In genomic region chr12:86713121-86713520, GRCh38 we compare ENCODE assay signal across 15 cellular contexts.
A peak's percentile ranks its signal among the peaks of the same experiment; 100 is the strongest.
DNase-seq lines count a peak whose midpoint lies in the region; ATAC-seq, FAIRE-seq and TF ChIP-seq lines count a peak whose summit lies in the region.
"Had no signal": no experiment of that assay in that cellular context is flagged by ENCODE, and none has a peak within 500 bp of the region (broad histone marks: within the 10 kb centered on the region; RNA-seq: fewer than 3 reads in every experiment).

No MANE protein-coding gene starts in this region.

- BruUV-seq in Calu3 (replicated peaks; lab: Mats Ljungman, UMichigan) = no TSS peak
- no TSS peak for BruUV-seq in PC-3 (replicated peaks; lab: Mats Ljungman, UMichigan)

- FAIRE-seq in colon (lab: Jason Lieb, UNC) = peak; percentile 10

- no peaks in the 10 kb centered on the region for H3K27me3 Mint-ChIP-seq in Calu3 (ENCODE audit: unreplicated experiment)
- H3K27me3 Mint-ChIP-seq: B cell; CD4-positive, alpha-beta T cell had no signal

- H3K9me3 ChIP-seq in PC-3 (ENCODE audit: low read length) (no peaks in the 10 kb centered on the region), mesodermal cell (ENCODE audit: control insufficient read depth, low read length) (no peaks in the 10 kb centered on the region)
- H3K9me3 ChIP-seq: Peyer's patch had no signal

- no peaks in the 10 kb centered on the region for H4K20me1 ChIP-seq in PC-3 (ENCODE audit: low read length)

- H3K36me3 ChIP-seq in PC-3 (ENCODE audit: low read depth, low read length) (0 out of 2 replicates have a peak, but pooled peaks cover 2% of the 10 kb centered on the region), mesodermal cell (ENCODE audit: control insufficient read depth, insufficient read depth, low read length) (no peaks in the 10 kb centered on the region)
- H3K36me3 ChIP-seq: Peyer's patch had no signal

- H3K4me3 Mint-ChIP-seq in Calu3 (ENCODE audit: low read depth, unreplicated experiment) = peak overlapping the region; percentile 53
- H3K4me3 Mint-ChIP-seq: B cell; CD4-positive, alpha-beta T cell; H9 had no signal

- no peak overlapping the region for H3K9ac ChIP-seq in PC-3 (ENCODE audit: low read length)

- H3K9me2 ChIP-seq in PC-3 (replicated peaks; ENCODE audit: low read length) = no peaks in the 10 kb centered on the region

- H3K27ac ChIP-seq in PC-3 (ENCODE audit: low read length) (peak overlapping the region; percentile 73), mesodermal cell (ENCODE audit: low read depth, low read length, severe bottlenecking) (peak overlapping the region; percentile 87)
- H3K27ac ChIP-seq: Peyer's patch had no signal

- H3K4me2 ChIP-seq in PC-3 (ENCODE audit: low read length) = peak overlapping the region; percentile 70

- H3K79me2 ChIP-seq in PC-3 (ENCODE audit: low read length) = no peaks in the 10 kb centered on the region

- peaks cover 5% of the 10 kb centered on the region for H3K9me3 Mint-ChIP-seq in Calu3 (ENCODE audit: low read depth, unreplicated experiment)

- no peak for ATAC-seq in PC-3

- H3K27me3 ChIP-seq in PC-3 (ENCODE audit: low read length) = no peaks in the 10 kb centered on the region
- H3K27me3 ChIP-seq: Peyer's patch had no signal

- DNase-seq in Calu3 (no peak), PC-3 (peak; percentile 2), KBM-7 (no peak), glomerular visceral epithelial cell (ENCODE audit: extremely low spot score) (no peak), SKM-1 treated with dmso at 0.1 percent for 144 hours (lab: John Stamatoyannopoulos, UW; ENCODE audit: unreplicated experiment) (no peak), DMS79 treated with DMSO at 0.1 percent for 48 hours (lab: John Stamatoyannopoulos, UW) (no peak)
- DNase-seq: CD4-positive, alpha-beta T cell; H9; NCI-H1092; NCI-H2171; NCI-H748 treated with DMSO at 0.1 percent for 48 hours; Peyer's patch had no signal

- POLR2A ChIA-PET in PC-3 (lab: Charles Lee; ENCODE audit: unreplicated experiment) = no interaction called here

- no peak overlapping the region for H3K4me3 ChIP-seq in PC-3 (ENCODE audit: low read length)
- no peak overlapping the region for H3K4me3 ChIP-seq in mesodermal cell (ENCODE audit: extremely low read depth, insufficient read depth, low read length, poor library complexity, severe bottlenecking)
- H3K4me3 ChIP-seq: Peyer's patch had no signal

- peak overlapping the region; percentile 89 for H3K27ac Mint-ChIP-seq in Calu3 (ENCODE audit: unreplicated experiment)
- H3K27ac Mint-ChIP-seq: B cell; CD4-positive, alpha-beta T cell; H9 had no signal

- in situ Hi-C loops in KBM-7 (cut with MboI; ENCODE audit: low pct_unique_long_range_greater_than_20kb, low sequenced_read_pairs) = no loop called here

- H3K36me3 Mint-ChIP-seq in Calu3 (ENCODE audit: insufficient read depth, unreplicated experiment) = peaks cover 5% of the 10 kb centered on the region

- intact Hi-C loops in Calu3 (cut with micrococcal nuclease; ENCODE audit: unreplicated experiment) = loop anchor here (5.0 kb wide), 1 partner anchor 451 kb away; no protein-coding TSS in a partner anchor
- intact Hi-C loops in PC-3 (cut with micrococcal nuclease) = loop anchor here (5.0 kb wide), 1 partner anchor 451 kb away; no protein-coding TSS in a partner anchor

- TF ChIP-seq CTCF in Calu3 (IDR thresholded peaks at IDR 0.05; ENCODE audit: unreplicated experiment) = no peak
- no peak for TF ChIP-seq CTCF in PC-3 (conservative IDR thresholded peaks at IDR 0.05; ENCODE audit: low read depth, low read length)

- peaks cover 11% of the 10 kb centered on the region for H3K4me1 Mint-ChIP-seq in Calu3 (ENCODE audit: low read depth, unreplicated experiment)
- H3K4me1 Mint-ChIP-seq: B cell, H9 had no signal

- CTCF ChIA-PET in Calu3 (lab: Charles Lee) (no interaction called here), PC-3 (lab: Charles Lee) (no interaction called here)

- no peaks in the 10 kb centered on the region for H3F3A ChIP-seq in PC-3 (ENCODE audit: low read length, unreplicated experiment)

- H2AFZ ChIP-seq in PC-3 (ENCODE audit: low read length) = no peak overlapping the region

- H3K4me1 ChIP-seq in PC-3 (ENCODE audit: insufficient read depth, low read length) (peaks cover 15% of the 10 kb centered on the region), mesodermal cell (ENCODE audit: control insufficient read depth, insufficient read depth, low read length, poor library complexity, severe bottlenecking) (no peaks in the 10 kb centered on the region)
- H3K4me1 ChIP-seq: Peyer's patch had no signal
